8 cellular contexts compared by ENCODE assay signal in the genomic region with DNA sequence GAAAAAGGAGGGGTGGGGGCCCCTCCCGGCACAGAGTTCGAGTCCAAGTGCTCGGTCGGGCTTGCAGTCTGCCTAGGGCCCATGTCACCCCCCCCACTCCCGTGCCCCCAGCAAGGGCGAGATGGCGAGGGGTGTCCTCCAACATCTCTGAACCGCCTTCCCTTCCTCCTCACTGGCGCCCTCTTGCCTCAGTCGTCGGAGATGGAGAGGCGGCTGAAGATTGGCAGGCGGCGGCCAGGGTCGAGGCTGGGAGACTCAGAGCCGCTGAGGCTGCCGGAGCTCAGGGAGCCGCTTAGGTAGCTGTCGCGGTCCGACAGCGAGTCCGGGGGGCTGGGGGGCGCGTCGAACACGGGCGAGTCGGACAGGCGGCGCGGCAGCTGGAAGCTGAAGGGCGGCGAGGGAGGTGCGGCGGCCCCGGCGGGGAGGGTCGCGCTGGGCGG. TPM values are rescaled to one million over a fixed set of nuclear protein-coding genes. Genes with fewer than 3 reads are reported as not detected.
DNase-seq lines count a peak whose midpoint lies in the region; TF ChIP-seq lines count a peak whose summit lies in the region.

No MANE protein-coding gene starts in this region.

- POLR2A ChIA-PET in MCF 10A (lab: Yijun Ruan, JAX) = interaction anchor here (0.6 to 13.3 kb wide), 31 partner anchors 45 to 377 kb away, joined by 3 to 329 read pairs (median 5); no protein-coding TSS in a partner anchor

- peaks cover 92% of the 10 kb centered on the region for H3K36me3 Mint-ChIP-seq in MCF 10A (ENCODE audit: insufficient read depth, unreplicated experiment)

- CTCF ChIA-PET in MCF 10A (lab: Yijun Ruan, JAX) = interaction anchor here (0.5 to 6.1 kb wide), 15 partner anchors 44 to 392 kb away, joined by 3 to 59 read pairs (median 4); no protein-coding TSS in a partner anchor

- H3K4me1 Mint-ChIP-seq in MCF 10A (ENCODE audit: insufficient read depth, unreplicated experiment) = peaks cover 19% of the 10 kb centered on the region

- no TSS peak for BruUV-seq in MCF 10A (replicated peaks; lab: Mats Ljungman, UMichigan)

- no peaks in the 10 kb centered on the region for H3K9me3 Mint-ChIP-seq in MCF 10A (ENCODE audit: unreplicated experiment)

- intact Hi-C loops in MCF 10A (cut with micrococcal nuclease) = loop anchor here (5.0 kb wide), 1 partner anchor 137 kb away; no protein-coding TSS in a partner anchor

- no peaks in the 10 kb centered on the region for H3K27me3 Mint-ChIP-seq in MCF 10A (ENCODE audit: insufficient read depth, unreplicated experiment)

- peak overlapping the region; percentile 72 for H3K4me3 ChIP-seq in AG10803 (ENCODE audit: low read length)

- peak overlapping the region; percentile 83 for H3K27ac Mint-ChIP-seq in MCF 10A (ENCODE audit: low read depth, unreplicated experiment)

- peak overlapping the region; percentile 93 for H3K4me3 Mint-ChIP-seq in MCF 10A (ENCODE audit: unreplicated experiment)

- DNase-seq in AG10803 (ENCODE audit: low read depth) = peak; percentile 75
- DNase-seq in HUDEP-2 (lab: John Stamatoyannopoulos, UW; ENCODE audit: unreplicated experiment in 76 of 76) = peak in 64 of 76 experiments; percentile 10 to 73 (median 55)
- DNase-seq in UCSD-AML1 (lab: John Stamatoyannopoulos, UW; ENCODE audit: unreplicated experiment) = peak; percentile 75
- DNase-seq in MCF 10A (ENCODE audit: unreplicated experiment) = peak; percentile 72
- DNase-seq in iris pigment epithelial cell (ENCODE audit: low read depth) = peak; percentile 70
- DNase-seq in stimulated activated CD4-positive, alpha-beta T cell treated with anti-CD3 and anti-CD28 coated beads, Interleukin-15, amount 100 ng/mL, for 1 hour (ENCODE audit: low read depth in 1 of 2, low spot score in 1 of 2) = peak; percentile 54 to 58
- DNase-seq in NCI-H1930 (lab: John Stamatoyannopoulos, UW) = no peak
- DNase-seq in NCI-H510A treated with DMSO at 0.1 percent for 48 hours (lab: John Stamatoyannopoulos, UW) = no peak

- peak; percentile 51 for TF ChIP-seq CTCF in AG10803 (conservative IDR thresholded peaks at IDR 0.05; ENCODE audit: low read length)
- TF ChIP-seq CTCF in MCF 10A (IDR thresholded peaks at IDR 0.05; ENCODE audit: unreplicated experiment) = peak; percentile 43

RNA-seq across cellular contexts. Expression of a gene that starts 2.3 kb away (rescaled TPM):
- 107 and 162 TPM in 2 replicates for total RNA-seq in MCF 10A (2022)

Comparison
In these comparisons a context has a peak if more than half of its experiments do, and no peak if none do; other contexts are left out.
1. DNase-seq: peak in AG10803 (single experiment), HUDEP-2 (64 of 76), UCSD-AML1 (single experiment), MCF 10A (single experiment), iris pigment epithelial cell (single experiment) and stimulated activated CD4-positive, alpha-beta T cell treated with anti-CD3 and anti-CD28 coated beads, Interleukin-15, amount 100 ng/mL, for 1 hour (2 of 2); none in NCI-H1930 (0 of 2) and NCI-H510A treated with DMSO at 0.1 percent for 48 hours (single experiment).